ENCODE assay signal across 1 cellular context in the genomic region with DNA sequence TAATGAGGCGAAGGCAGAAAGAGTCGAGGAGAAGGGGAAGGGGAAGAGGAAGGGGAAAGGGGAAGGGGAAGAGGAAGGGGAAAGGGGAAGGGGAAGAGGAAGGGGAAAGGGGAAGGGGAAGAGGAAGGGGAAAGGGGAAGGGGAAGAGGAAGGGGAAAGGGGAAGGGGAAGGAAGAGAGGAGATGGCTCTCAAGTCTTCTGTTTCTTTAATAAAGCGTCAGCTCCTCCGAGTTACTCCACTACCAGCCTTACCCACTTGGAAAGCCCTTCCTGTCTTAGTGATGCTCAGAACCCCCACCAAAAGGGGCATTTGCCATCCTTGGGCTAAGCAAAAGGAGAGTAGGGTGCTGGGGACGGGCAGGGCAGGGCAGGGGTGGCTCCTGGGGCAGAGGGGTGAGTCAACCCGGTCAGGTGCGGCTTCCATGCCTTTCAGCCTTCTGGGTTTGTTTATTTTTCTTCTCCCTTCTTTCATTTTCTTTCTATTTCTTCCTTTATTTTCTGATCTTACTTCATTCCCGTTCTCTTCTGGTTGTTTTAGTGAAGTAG.
TF ChIP-seq lines count a peak whose summit lies in the region.

No MANE protein-coding gene starts in this region.

TF ChIP-seq in GM23338, 12 proteins besides CTCF, POLR2A, EP300 and RAD21 (continued from another document):
- TF ChIP-seq, protein P1, sequence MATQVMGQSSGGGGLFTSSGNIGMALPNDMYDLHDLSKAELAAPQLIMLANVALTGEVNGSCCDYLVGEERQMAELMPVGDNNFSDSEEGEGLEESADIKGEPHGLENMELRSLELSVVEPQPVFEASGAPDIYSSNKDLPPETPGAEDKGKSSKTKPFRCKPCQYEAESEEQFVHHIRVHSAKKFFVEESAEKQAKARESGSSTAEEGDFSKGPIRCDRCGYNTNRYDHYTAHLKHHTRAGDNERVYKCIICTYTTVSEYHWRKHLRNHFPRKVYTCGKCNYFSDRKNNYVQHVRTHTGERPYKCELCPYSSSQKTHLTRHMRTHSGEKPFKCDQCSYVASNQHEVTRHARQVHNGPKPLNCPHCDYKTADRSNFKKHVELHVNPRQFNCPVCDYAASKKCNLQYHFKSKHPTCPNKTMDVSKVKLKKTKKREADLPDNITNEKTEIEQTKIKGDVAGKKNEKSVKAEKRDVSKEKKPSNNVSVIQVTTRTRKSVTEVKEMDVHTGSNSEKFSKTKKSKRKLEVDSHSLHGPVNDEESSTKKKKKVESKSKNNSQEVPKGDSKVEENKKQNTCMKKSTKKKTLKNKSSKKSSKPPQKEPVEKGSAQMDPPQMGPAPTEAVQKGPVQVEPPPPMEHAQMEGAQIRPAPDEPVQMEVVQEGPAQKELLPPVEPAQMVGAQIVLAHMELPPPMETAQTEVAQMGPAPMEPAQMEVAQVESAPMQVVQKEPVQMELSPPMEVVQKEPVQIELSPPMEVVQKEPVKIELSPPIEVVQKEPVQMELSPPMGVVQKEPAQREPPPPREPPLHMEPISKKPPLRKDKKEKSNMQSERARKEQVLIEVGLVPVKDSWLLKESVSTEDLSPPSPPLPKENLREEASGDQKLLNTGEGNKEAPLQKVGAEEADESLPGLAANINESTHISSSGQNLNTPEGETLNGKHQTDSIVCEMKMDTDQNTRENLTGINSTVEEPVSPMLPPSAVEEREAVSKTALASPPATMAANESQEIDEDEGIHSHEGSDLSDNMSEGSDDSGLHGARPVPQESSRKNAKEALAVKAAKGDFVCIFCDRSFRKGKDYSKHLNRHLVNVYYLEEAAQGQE (IDR thresholded peaks at IDR 0.05; ENCODE audit: unreplicated experiment): no peak
- TF ChIP-seq CREB1 (CRISPR knock-in tag; IDR thresholded peaks at IDR 0.05; ENCODE audit: low read depth) (no peak), POLR2AphosphoS5 (IDR thresholded peaks at IDR 0.05; ENCODE audit: low read depth) (no peak), EZH2phosphoT487 (IDR thresholded peaks at IDR 0.05; ENCODE audit: unreplicated experiment) (no peak)
- TF ChIP-seq, protein P2, sequence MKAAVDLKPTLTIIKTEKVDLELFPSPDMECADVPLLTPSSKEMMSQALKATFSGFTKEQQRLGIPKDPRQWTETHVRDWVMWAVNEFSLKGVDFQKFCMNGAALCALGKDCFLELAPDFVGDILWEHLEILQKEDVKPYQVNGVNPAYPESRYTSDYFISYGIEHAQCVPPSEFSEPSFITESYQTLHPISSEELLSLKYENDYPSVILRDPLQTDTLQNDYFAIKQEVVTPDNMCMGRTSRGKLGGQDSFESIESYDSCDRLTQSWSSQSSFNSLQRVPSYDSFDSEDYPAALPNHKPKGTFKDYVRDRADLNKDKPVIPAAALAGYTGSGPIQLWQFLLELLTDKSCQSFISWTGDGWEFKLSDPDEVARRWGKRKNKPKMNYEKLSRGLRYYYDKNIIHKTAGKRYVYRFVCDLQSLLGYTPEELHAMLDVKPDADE (IDR thresholded peaks at IDR 0.05): no peak
